In the genomic region with DNA sequence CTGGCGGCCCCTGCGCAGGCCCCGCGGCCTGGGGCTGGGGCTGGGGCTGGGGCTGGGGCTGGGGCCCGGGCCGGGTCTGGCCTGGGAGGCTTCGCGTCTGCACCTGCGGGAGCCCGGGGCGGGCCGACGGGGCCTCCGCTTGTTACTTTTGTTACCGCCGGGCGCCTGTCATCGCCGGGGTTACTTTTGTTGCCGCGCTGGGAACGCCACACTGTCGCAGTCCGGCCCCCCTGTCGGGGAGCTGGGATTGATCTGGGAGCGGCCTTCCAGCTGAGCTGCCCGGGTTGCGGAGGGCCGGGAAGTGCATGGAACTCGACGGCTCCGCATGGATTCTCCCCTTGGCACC, we compare ENCODE assay signal across 8 cellular contexts. TPM values are rescaled to one million over a fixed set of nuclear protein-coding genes. Genes with fewer than 3 reads are reported as not detected.
DNase-seq lines count a peak whose midpoint lies in the region; ATAC-seq lines count a peak whose summit lies in the region.

No MANE protein-coding gene starts in this region.

- peak overlapping the region; percentile 80 for H3K4me3 Mint-ChIP-seq in activated CD4-positive, alpha-beta memory T cell treated with anti-CD3 and anti-CD28 coated beads for 36 hours

- no peaks in the 10 kb centered on the region for H3K27me3 Mint-ChIP-seq in activated CD4-positive, alpha-beta memory T cell treated with anti-CD3 and anti-CD28 coated beads for 36 hours

- H2AFZ ChIP-seq in GM23248 = no peak overlapping the region

- H3K4me1 ChIP-seq in GM23248 (ENCODE audit: insufficient read depth) = peaks cover 14% of the 10 kb centered on the region
- peaks cover 11% of the 10 kb centered on the region for H3K4me1 ChIP-seq in right cardiac atrium (ENCODE audit: control insufficient read depth, insufficient read depth, low read length)
- H3K4me1 ChIP-seq in skeletal muscle tissue (ENCODE audit: control insufficient read depth in 3 of 3, insufficient read depth in 3 of 3, low read length in 3 of 3) = peaks cover 45 to 57% (median 57%) of the 10 kb centered on the region in 3 donors

- peaks cover 40% of the 10 kb centered on the region for H3K79me2 ChIP-seq in GM23248 (ENCODE audit: insufficient read depth)

- intact Hi-C loops in activated CD4-positive, alpha-beta memory T cell treated with anti-CD3 and anti-CD28 coated beads for 36 hours (cut with micrococcal nuclease) = no loop called here
- intact Hi-C loops in right cardiac atrium (cut with DNase I) = loop anchor here in 1 of 4 donors (5.0 kb wide), 1 partner anchor 138 kb away; no protein-coding TSS in a partner anchor

- 0 to 1% methylated on average over 18 to 26 of the region's 32 CpGs for WGBS in GM23248 (ENCODE audit: low coverage in 1 of 2, low lambda C conversion rate in 2 of 2, missing lambda C conversion rate in 2 of 2), 2 experiments
- under 1% methylated on average over 32 of the region's 32 CpGs for WGBS in right cardiac atrium

- H3K27ac ChIP-seq in GM23248 = no peak overlapping the region
- peak overlapping the region; percentile 54 for H3K27ac ChIP-seq in right cardiac atrium (ENCODE audit: low read length)
- H3K27ac ChIP-seq in skeletal muscle tissue (ENCODE audit: low read depth, low read length) = peak overlapping the region; percentile 55

- H3K9me2 ChIP-seq in GM23248 (ENCODE audit: insufficient read depth) = no peaks in the 10 kb centered on the region

- no peak overlapping the region for H3K27ac Mint-ChIP-seq in activated CD4-positive, alpha-beta memory T cell treated with anti-CD3 and anti-CD28 coated beads for 36 hours

- CTCF ChIA-PET in activated CD4-positive, alpha-beta memory T cell treated with anti-CD3 and anti-CD28 coated beads for 36 hours (lab: Charles Lee) = interaction anchor here (1.1 to 2.1 kb wide), 3 partner anchors 9 to 305 kb away, joined by 3 to 6 read pairs (median 3); partner anchors contain the start of gene MRGBP

- H4K20me1 ChIP-seq in GM23248 (ENCODE audit: insufficient read depth) = no peaks in the 10 kb centered on the region

- in situ Hi-C loops in GM23248 (cut with MboI) = no loop called here

- H3K36me3 ChIP-seq in GM23248 (ENCODE audit: low read depth) (peaks cover 4% of the 10 kb centered on the region; the same call in 1 of the 2 replicates), skeletal muscle tissue (ENCODE audit: control insufficient read depth in 3 of 3, insufficient read depth in 3 of 3, low read length in 3 of 3) (peaks cover 28 to 30% (median 29%) of the 10 kb centered on the region in 3 donors)

- H3K4me2 ChIP-seq in GM23248 (ENCODE audit: unreplicated experiment) = peak overlapping the region; percentile 98

- DNase-seq in AG08395 (ENCODE audit: low spot score) (peak; percentile 32), GM23248 (peak; percentile 58), right cardiac atrium (peak in 1 of 3 donors; percentile 69), NCI-H2171 (lab: John Stamatoyannopoulos, UW) (no peak)
- peak; percentile 51 for DNase-seq in activated CD4-positive, alpha-beta memory T cell treated with anti-CD3 and anti-CD28 coated beads for 36 hours

- H3K9me3 Mint-ChIP-seq in activated CD4-positive, alpha-beta memory T cell treated with anti-CD3 and anti-CD28 coated beads for 36 hours = no peaks in the 10 kb centered on the region

- peaks cover 24% of the 10 kb centered on the region for H3K4me1 Mint-ChIP-seq in activated CD4-positive, alpha-beta memory T cell treated with anti-CD3 and anti-CD28 coated beads for 36 hours (ENCODE audit: low read depth)

- H3K4me3 ChIP-seq in GM23248 (peak overlapping the region; percentile 89), right cardiac atrium (ENCODE audit: low read length) (peak overlapping the region; percentile 80), skeletal muscle tissue (ENCODE audit: low read length in 3 of 3) (peak overlapping the region; percentile 69 to 95 (median 89))

- POLR2A ChIA-PET in activated CD4-positive, alpha-beta memory T cell treated with anti-CD3 and anti-CD28 coated beads for 36 hours (lab: Charles Lee) = interaction anchor here (0.9 to 1.6 kb wide), 2 partner anchors 10 to 11 kb away, joined by 3 read pairs; no protein-coding TSS in a partner anchor

- H3K27me3 ChIP-seq in GM23248 (replicated peaks; ENCODE audit: insufficient read depth) (no peaks in the 10 kb centered on the region), right cardiac atrium (ENCODE audit: control insufficient read depth, insufficient read depth) (no peaks in the 10 kb centered on the region), skeletal muscle tissue (ENCODE audit: control insufficient read depth in 3 of 3, insufficient read depth in 3 of 3, low read length in 3 of 3) (no peaks in the 10 kb centered on the region)

- peak; percentile 5 to 14 for ATAC-seq in right cardiac atrium
- ATAC-seq in GM21529 (IDR thresholded peaks at IDR 0.05; ENCODE audit: unreplicated experiment) = no peak
- ATAC-seq in HG02973 (IDR thresholded peaks at IDR 0.05; ENCODE audit: unreplicated experiment) = no peak

- peak overlapping the region; percentile 83 for H3K9ac ChIP-seq in GM23248
- peak overlapping the region; percentile 61 to 88 (median 75) for H3K9ac ChIP-seq in skeletal muscle tissue (ENCODE audit: low read depth in 1 of 3, low read length in 3 of 3)

- no peaks in the 10 kb centered on the region for H3K9me3 ChIP-seq in GM23248 (ENCODE audit: low read depth)
- no peaks in the 10 kb centered on the region for H3K9me3 ChIP-seq in right cardiac atrium (ENCODE audit: control insufficient read depth, low read length)
- no peaks in the 10 kb centered on the region for H3K9me3 ChIP-seq in skeletal muscle tissue (ENCODE audit: control insufficient read depth in 3 of 3, low read length in 3 of 3)

- peaks cover 16% of the 10 kb centered on the region for H3K36me3 Mint-ChIP-seq in activated CD4-positive, alpha-beta memory T cell treated with anti-CD3 and anti-CD28 coated beads for 36 hours

- H3F3A ChIP-seq in GM23248 (ENCODE audit: insufficient read depth) = peaks cover 18% of the 10 kb centered on the region; the same call in 1 of the 2 replicates

RNA-seq across cellular contexts. Expression of gene OGFR, which starts 0.7 kb away (rescaled TPM):
- total RNA-seq in GM23248 (2014; rRNA removed; shearing (Covaris generic)) = 42.4 and 52.2 TPM in 2 replicates
- polyA plus RNA-seq in GM23248 (2016; fragmentation: Nextera tagmentation; extraction: Ambion mirVana) = 9.7 and 9.9 TPM in 2 replicates
- 10 to 100 TPM; 35.0 to 39.0 TPM for total RNA-seq in activated CD4-positive, alpha-beta memory T cell treated with anti-CD3 and anti-CD28 coated beads for 36 hours
- total RNA-seq in right cardiac atrium = 10 to 100 TPM; 21.0 to 29.6 (median 24.2) TPM
- polyA plus RNA-seq in right cardiac atrium = 26.6 TPM
- total RNA-seq in skeletal muscle tissue = 13.6 TPM

RNA-seq across cellular contexts. Expression of gene MRGBP, which starts 9.1 kb away (rescaled TPM):
- total RNA-seq in GM23248 (2014; rRNA removed; shearing (Covaris generic)) = 15.7 and 17.7 TPM in 2 replicates
- polyA plus RNA-seq in GM23248 (2016; fragmentation: Nextera tagmentation; extraction: Ambion mirVana) = 18.7 and 19.8 TPM in 2 replicates
- total RNA-seq in activated CD4-positive, alpha-beta memory T cell treated with anti-CD3 and anti-CD28 coated beads for 36 hours = 10 to 100 TPM; 10.6 to 10.8 TPM
- 10 to 100 TPM in 1 of 4 donors, 1 to 10 TPM in 3; 8.3 to 10.9 (median 8.6) TPM for total RNA-seq in right cardiac atrium
- 12.1 TPM for polyA plus RNA-seq in right cardiac atrium
- 5.7 TPM for total RNA-seq in skeletal muscle tissue

RNA-seq across cellular contexts. Expression of gene COL9A3, which starts 11.5 kb away (rescaled TPM):
- total RNA-seq in GM23248 (2014; rRNA removed; shearing (Covaris generic)) = not detected in 2 replicates
- polyA plus RNA-seq in GM23248 (2016; fragmentation: Nextera tagmentation; extraction: Ambion mirVana) (0.25 TPM in 1 of 2 replicates, not detected in the other), right cardiac atrium (13.0 TPM)
- not detected for total RNA-seq in activated CD4-positive, alpha-beta memory T cell treated with anti-CD3 and anti-CD28 coated beads for 36 hours
- total RNA-seq in right cardiac atrium (1 to 10 TPM; 4.3 to 6.9 (median 5.6) TPM), skeletal muscle tissue (8.9 TPM)

RNA-seq across cellular contexts. Expression of gene TCFL5, which starts 56.3 kb away (rescaled TPM):
- 17.5 and 18.5 TPM in 2 replicates for total RNA-seq in GM23248 (2014; rRNA removed; shearing (Covaris generic))
- polyA plus RNA-seq in GM23248 (2016; fragmentation: Nextera tagmentation; extraction: Ambion mirVana) = 1.2 and 1.7 TPM in 2 replicates
- 1 to 10 TPM; 4.7 to 5.0 TPM for total RNA-seq in activated CD4-positive, alpha-beta memory T cell treated with anti-CD3 and anti-CD28 coated beads for 36 hours
- 1 to 10 TPM; 7.8 to 9.9 (median 8.2) TPM for total RNA-seq in right cardiac atrium
- polyA plus RNA-seq in right cardiac atrium = 5.2 TPM
- 6.3 TPM for total RNA-seq in skeletal muscle tissue

Comparison
In these comparisons a context has a peak if more than half of its experiments do, and no peak if none do; other contexts are left out.
1. ATAC-seq: peak in right cardiac atrium (2 of 2); none in GM21529 (single experiment) and HG02973 (single experiment).
2. Peak in every context shown above with its lines, with median percentiles within 50 percentile points of each other: H3K4me3 ChIP-seq.